In the genomic region with DNA sequence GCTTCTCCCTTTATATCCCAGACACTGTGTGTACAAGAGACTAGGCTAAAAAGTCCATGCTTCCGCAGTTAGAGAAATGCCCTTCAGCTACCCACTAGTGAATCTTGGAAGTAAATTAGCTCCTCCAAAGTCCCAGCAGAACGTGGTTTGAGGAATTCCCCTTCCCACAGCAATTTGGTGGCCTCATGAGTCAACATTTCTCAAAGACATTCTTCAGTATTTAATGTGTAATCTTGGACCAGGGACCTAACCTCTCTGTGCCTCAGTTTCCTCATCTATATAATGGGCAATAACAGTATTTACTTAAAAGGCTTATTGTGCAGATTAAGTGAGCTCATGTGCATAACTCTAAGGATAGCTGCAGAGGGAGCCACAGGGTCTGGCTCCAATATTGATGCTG, we compare ENCODE assay signal across 14 cellular contexts.
DNase-seq lines count a peak whose midpoint lies in the region; ATAC-seq and TF ChIP-seq lines count a peak whose summit lies in the region.
"Had no signal": no experiment of that assay in that cellular context is flagged by ENCODE, and none has a peak within 500 bp of the region (broad histone marks: within the 10 kb centered on the region; RNA-seq: fewer than 3 reads in every experiment).

No MANE protein-coding gene starts in this region.

- POLR2A ChIA-PET in CD8-positive, alpha-beta T cell (lab: Charles Lee), result interaction anchor here (0.6 to 1.2 kb wide), 3 partner anchors 10 to 128 kb away, joined by 3 read pairs; no protein-coding TSS in a partner anchor
- POLR2A ChIA-PET in SK-N-SH (lab: Yijun Ruan, JAX), result no interaction called here
- POLR2A ChIA-PET in naive thymus-derived CD8-positive, alpha-beta T cell (lab: Charles Lee), result interaction anchor here (0.7 to 1.0 kb wide), 2 partner anchors 19 to 63 kb away, joined by 3 read pairs; no protein-coding TSS in a partner anchor

- no peak for DNase-seq in CD8-positive, alpha-beta T cell
- DNase-seq in SK-N-SH (no peak), chondrocyte (ENCODE audit: low spot score) (no peak), GF-D8 (lab: John Stamatoyannopoulos, UW) (no peak), left lung (no peak), superior temporal gyrus (ENCODE audit: extremely low spot score) (no peak)
- DNase-seq in naive thymus-derived CD8-positive, alpha-beta T cell, result no peak
- DNase-seq: activated CD4-positive, alpha-beta T cell treated with anti-CD3 and anti-CD28 coated beads for 48 hours; MM.1S; NCI-H1930; NCI-H510A; SIG-M5 had no signal

- TF ChIP-seq RAD21 in SK-N-SH (IDR thresholded peaks at IDR 0.05; ENCODE audit: low read length), result 0 out of 2 replicates have a peak, but pooled peaks have one; percentile 10

- H3K27ac ChIP-seq in CD8-positive, alpha-beta T cell (ENCODE audit: low read depth, low read length), result no peak overlapping the region
- H3K27ac ChIP-seq in SK-N-SH (ENCODE audit: low read depth in 2 of 2, low read length in 1 of 2), result no peak overlapping the region
- no peak overlapping the region for H3K27ac ChIP-seq in left lung

- no peaks in the 10 kb centered on the region for H3K4me1 ChIP-seq in CD8-positive, alpha-beta T cell (ENCODE audit: insufficient read depth, low read length)
- H3K4me1 ChIP-seq in SK-N-SH (ENCODE audit: control insufficient read depth in 1 of 2, insufficient read depth in 2 of 2, low read depth in 1 of 2, low read length in 1 of 2) (peaks cover 0 to 4% of the 10 kb centered on the region in 2 experiments; a peak in 1 of 4 replicates), left lung (peaks cover 4 to 9% of the 10 kb centered on the region in 2 donors)

- no peak for ATAC-seq in CD8-positive, alpha-beta T cell
- ATAC-seq in naive thymus-derived CD8-positive, alpha-beta T cell, result no peak
- ATAC-seq in GM18858 (IDR thresholded peaks at IDR 0.05; ENCODE audit: unreplicated experiment) (no peak), left lung (no peak)

- intact Hi-C loops in CD8-positive, alpha-beta T cell (cut with DNase I, micrococcal nuclease), result no loop called here
- intact Hi-C loops in left lung (cut with DNase I), result no loop called here

- no peaks in the 10 kb centered on the region for H3K9me3 ChIP-seq in CD8-positive, alpha-beta T cell (ENCODE audit: low read length)
- H3K9me3 ChIP-seq in SK-N-SH (no peaks in the 10 kb centered on the region), left lung (no peaks in the 10 kb centered on the region)

- H3K27me3 ChIP-seq in CD8-positive, alpha-beta T cell (ENCODE audit: insufficient read depth, low read length), result no peaks in the 10 kb centered on the region
- H3K27me3 ChIP-seq in SK-N-SH (ENCODE audit: insufficient read depth), result no peaks in the 10 kb centered on the region
- H3K27me3 ChIP-seq in left lung, result no peaks in the 10 kb centered on the region

- H2AFZ ChIP-seq in SK-N-SH (ENCODE audit: low read depth), result no peak overlapping the region

- no peaks in the 10 kb centered on the region for H3K9me2 ChIP-seq in SK-N-SH

- peaks cover 4% of the 10 kb centered on the region for H3F3A ChIP-seq in SK-N-SH (replicated peaks; ENCODE audit: insufficient read depth)

- no peak for TF ChIP-seq CTCF in CD8-positive, alpha-beta T cell (IDR thresholded peaks at IDR 0.05)
- no peak for TF ChIP-seq CTCF in SK-N-SH (IDR thresholded peaks at IDR 0.05)
- peak; percentile 23 for TF ChIP-seq CTCF in chondrocyte (IDR thresholded peaks at IDR 0.05)
- TF ChIP-seq CTCF in left lung (IDR thresholded peaks at IDR 0.05), result no peak

- H3K4me1 Mint-ChIP-seq in CD8-positive, alpha-beta T cell (ENCODE audit: low read depth), result peaks cover 42% of the 10 kb centered on the region
- peaks cover 11% of the 10 kb centered on the region for H3K4me1 Mint-ChIP-seq in chondrocyte (ENCODE audit: low read depth)
- H3K4me1 Mint-ChIP-seq in naive thymus-derived CD8-positive, alpha-beta T cell, result peaks cover 21 to 70% (median 45%) of the 10 kb centered on the region in 4 donors

- no peak for TF ChIP-seq EP300 in SK-N-SH (IDR thresholded peaks at IDR 0.05; ENCODE audit: borderline replicate concordance in 1 of 2, low read depth in 1 of 2, low read length in 1 of 2)

- 78% methylated on average over 2 of the region's 2 CpGs for WGBS in SK-N-SH (ENCODE audit: low lambda C conversion rate)

- no peaks in the 10 kb centered on the region for H3K79me2 ChIP-seq in SK-N-SH (ENCODE audit: insufficient read depth)

- no peaks in the 10 kb centered on the region for H3K27me3 Mint-ChIP-seq in CD8-positive, alpha-beta T cell (ENCODE audit: low read depth)
- H3K27me3 Mint-ChIP-seq in chondrocyte (ENCODE audit: low read depth), result no peaks in the 10 kb centered on the region
- no peaks in the 10 kb centered on the region for H3K27me3 Mint-ChIP-seq in naive thymus-derived CD8-positive, alpha-beta T cell
- H3K27me3 Mint-ChIP-seq: memory B cell had no signal

- H3K27ac Mint-ChIP-seq in CD8-positive, alpha-beta T cell, result peak overlapping the region; percentile 73
- no peak overlapping the region for H3K27ac Mint-ChIP-seq in chondrocyte (ENCODE audit: unreplicated experiment)
- H3K27ac Mint-ChIP-seq in naive thymus-derived CD8-positive, alpha-beta T cell, result peak overlapping the region in 7 of 10 donors; percentile 25 to 80 (median 68)
- H3K27ac Mint-ChIP-seq: memory B cell had no signal

- no peak overlapping the region for H3K4me3 Mint-ChIP-seq in CD8-positive, alpha-beta T cell
- no peak overlapping the region for H3K4me3 Mint-ChIP-seq in chondrocyte (ENCODE audit: unreplicated experiment)
- peak overlapping the region in 1 of 10 donors; percentile 28 for H3K4me3 Mint-ChIP-seq in naive thymus-derived CD8-positive, alpha-beta T cell
- H3K4me3 Mint-ChIP-seq: memory B cell had no signal

- no peaks in the 10 kb centered on the region for H4K20me1 ChIP-seq in SK-N-SH (ENCODE audit: insufficient read depth)

- H3K4me3 ChIP-seq in CD8-positive, alpha-beta T cell (ENCODE audit: low read depth, low read length), result no peak overlapping the region
- no peak overlapping the region for H3K4me3 ChIP-seq in SK-N-SH (ENCODE audit: low read depth in 2 of 2, low read length in 1 of 2)
- no peak overlapping the region for H3K4me3 ChIP-seq in left lung

- H3K36me3 ChIP-seq in CD8-positive, alpha-beta T cell (ENCODE audit: insufficient read depth, low read length), result peaks cover 24% of the 10 kb centered on the region
- peaks cover 3 to 21% of the 10 kb centered on the region in 2 experiments for H3K36me3 ChIP-seq in SK-N-SH (replicated peaks in 1 of 2; ENCODE audit: control insufficient read depth in 1 of 2, insufficient read depth in 2 of 2, low read length in 1 of 2)
- peaks cover 0 to 19% of the 10 kb centered on the region in 2 donors for H3K36me3 ChIP-seq in left lung

- H3K4me2 ChIP-seq in SK-N-SH, result no peak overlapping the region

- peaks cover 69% of the 10 kb centered on the region for H3K36me3 Mint-ChIP-seq in CD8-positive, alpha-beta T cell
- peaks cover 17% of the 10 kb centered on the region for H3K36me3 Mint-ChIP-seq in chondrocyte (ENCODE audit: low read depth)
- H3K36me3 Mint-ChIP-seq in naive thymus-derived CD8-positive, alpha-beta T cell, result peaks cover 10 to 74% (median 19%) of the 10 kb centered on the region in 3 donors

- no peaks in the 10 kb centered on the region for H3K9me3 Mint-ChIP-seq in CD8-positive, alpha-beta T cell
- H3K9me3 Mint-ChIP-seq in chondrocyte (ENCODE audit: low read depth), result no peaks in the 10 kb centered on the region
- no peaks in the 10 kb centered on the region for H3K9me3 Mint-ChIP-seq in naive thymus-derived CD8-positive, alpha-beta T cell
- H3K9me3 Mint-ChIP-seq: memory B cell had no signal

- no peak overlapping the region for H3K9ac ChIP-seq in SK-N-SH

- CTCF ChIA-PET in CD8-positive, alpha-beta T cell (lab: Charles Lee), result no interaction called here
- CTCF ChIA-PET in SK-N-SH (lab: Yijun Ruan, JAX), result interaction anchor here (0.7 kb wide), 1 partner anchor 33 kb away, joined by 3 read pairs; no protein-coding TSS in a partner anchor

TF ChIP-seq in SK-N-SH, 30 proteins besides CTCF, POLR2A, EP300 and RAD21 (continues in another document):
- TF ChIP-seq, protein P1, sequence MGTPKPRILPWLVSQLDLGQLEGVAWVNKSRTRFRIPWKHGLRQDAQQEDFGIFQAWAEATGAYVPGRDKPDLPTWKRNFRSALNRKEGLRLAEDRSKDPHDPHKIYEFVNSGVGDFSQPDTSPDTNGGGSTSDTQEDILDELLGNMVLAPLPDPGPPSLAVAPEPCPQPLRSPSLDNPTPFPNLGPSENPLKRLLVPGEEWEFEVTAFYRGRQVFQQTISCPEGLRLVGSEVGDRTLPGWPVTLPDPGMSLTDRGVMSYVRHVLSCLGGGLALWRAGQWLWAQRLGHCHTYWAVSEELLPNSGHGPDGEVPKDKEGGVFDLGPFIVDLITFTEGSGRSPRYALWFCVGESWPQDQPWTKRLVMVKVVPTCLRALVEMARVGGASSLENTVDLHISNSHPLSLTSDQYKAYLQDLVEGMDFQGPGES (IDR thresholded peaks at IDR 0.05; ENCODE audit: low read depth, low read length), result no peak
- TF ChIP-seq SMC3 (IDR thresholded peaks at IDR 0.05; ENCODE audit: low read depth, low read length) (no peak), MXI1 (IDR thresholded peaks at IDR 0.05; ENCODE audit: low read depth, low read length) (no peak), RXRA (IDR thresholded peaks at IDR 0.05; ENCODE audit: borderline replicate concordance, low read depth) (no peak), CHD2 (IDR thresholded peaks at IDR 0.05; ENCODE audit: low read length, partially characterized antibody) (no peak), TAF1 (IDR thresholded peaks at IDR 0.05; ENCODE audit: borderline replicate concordance, low read depth, low read length) (no peak), NRF1 (IDR thresholded peaks at IDR 0.05; ENCODE audit: low read depth, low read length) (no peak)
- TF ChIP-seq, protein P2, sequence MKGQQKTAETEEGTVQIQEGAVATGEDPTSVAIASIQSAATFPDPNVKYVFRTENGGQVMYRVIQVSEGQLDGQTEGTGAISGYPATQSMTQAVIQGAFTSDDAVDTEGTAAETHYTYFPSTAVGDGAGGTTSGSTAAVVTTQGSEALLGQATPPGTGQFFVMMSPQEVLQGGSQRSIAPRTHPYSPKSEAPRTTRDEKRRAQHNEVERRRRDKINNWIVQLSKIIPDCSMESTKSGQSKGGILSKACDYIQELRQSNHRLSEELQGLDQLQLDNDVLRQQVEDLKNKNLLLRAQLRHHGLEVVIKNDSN (IDR thresholded peaks at IDR 0.05; ENCODE audit: borderline replicate concordance, low read depth), result no peak
- TF ChIP-seq, protein P3, sequence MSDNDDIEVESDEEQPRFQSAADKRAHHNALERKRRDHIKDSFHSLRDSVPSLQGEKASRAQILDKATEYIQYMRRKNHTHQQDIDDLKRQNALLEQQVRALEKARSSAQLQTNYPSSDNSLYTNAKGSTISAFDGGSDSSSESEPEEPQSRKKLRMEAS (IDR thresholded peaks at IDR 0.05; ENCODE audit: low read depth), result no peak
